26 cellular contexts compared by ENCODE assay signal in the genomic region with DNA sequence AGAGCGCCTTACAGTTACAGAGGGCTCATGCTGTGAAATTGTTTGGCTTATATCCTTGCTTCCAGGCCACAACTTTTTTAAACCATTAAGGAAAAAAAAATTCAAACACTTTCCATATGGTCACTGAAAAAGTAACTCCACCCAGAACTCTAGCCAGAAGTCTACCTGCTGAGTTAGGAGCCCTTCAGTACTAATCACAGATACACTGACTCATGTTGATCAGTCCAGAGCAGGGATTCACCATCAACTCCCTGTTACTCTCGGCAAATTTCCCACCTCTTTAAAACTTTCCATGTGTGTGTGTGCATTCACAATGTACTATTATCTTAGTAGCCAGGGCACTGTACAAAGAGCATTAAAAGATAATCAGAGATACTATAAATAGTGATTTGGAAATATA.
"Had no signal": no experiment of that assay in that cellular context is flagged by ENCODE, and none has a peak within 500 bp of the region (broad histone marks: within the 10 kb centered on the region; RNA-seq: fewer than 3 reads in every experiment).

No MANE protein-coding gene starts in this region.

- H3K4me3 ChIP-seq: SK-N-MC had no signal

- H3K4me1 Mint-ChIP-seq: activated B cell treated with CpG ODN at 0.5 μM for 24 hours; activated CD4-positive, alpha-beta T cell treated with anti-CD3 and anti-CD28 coated beads, Interleukin-2, amount 10 ng/mL, durations not matched to agents 24 days and 14 days; activated CD8-positive, alpha-beta memory T cell treated with anti-CD3 and anti-CD28 coated beads, Interleukin-2, amount 10 ng/mL, durations not matched to agents 7 days and 5 days; T-cell had no signal

- H3K9me3 Mint-ChIP-seq: activated B cell treated with CpG ODN at 0.5 μM for 24 hours; activated CD4-positive, alpha-beta T cell treated with anti-CD3 and anti-CD28 coated beads, Interleukin-2, amount 10 ng/mL, durations not matched to agents 24 days and 14 days; activated T-cell treated with anti-CD3 and anti-CD28 coated beads, Interleukin-2, amount 50 U/mL, for 24 hours; activated T-helper 1 cell treated with anti-CD3 and anti-CD28 coated beads, Interleukin-12 subunit alpha, Interleukin-12 subunit beta, Interleukin-2, Interleukin-4 antibody, amounts not matched to agents 30 ng/mL and 10 ng/mL and 1 ng/mL, durations not matched to agents 14 hours and 24 hours and 36 hours had no signal

- H3K27me3 Mint-ChIP-seq: activated B cell treated with CpG ODN at 0.5 μM for 24 hours; activated CD4-positive, alpha-beta T cell treated with anti-CD3 and anti-CD28 coated beads, Interleukin-2, amount 10 ng/mL, durations not matched to agents 24 days and 14 days; activated CD8-positive, alpha-beta memory T cell treated with anti-CD3 and anti-CD28 coated beads, Interleukin-2, amount 10 ng/mL, durations not matched to agents 7 days and 5 days; activated naive CD8-positive, alpha-beta T cell; activated T-cell treated with anti-CD3 and anti-CD28 coated beads, Interleukin-2, amount 50 U/mL, for 24 hours; T-cell had no signal

- FAIRE-seq: astrocyte, TTC549 had no signal

- H3K27ac Mint-ChIP-seq: activated B cell treated with CpG ODN at 0.5 μM for 24 hours; activated CD4-positive, alpha-beta T cell treated with anti-CD3 and anti-CD28 coated beads, Interleukin-2, amount 10 ng/mL, durations not matched to agents 24 days and 14 days; activated CD8-positive, alpha-beta memory T cell treated with anti-CD3 and anti-CD28 coated beads, Interleukin-2, amount 10 ng/mL, durations not matched to agents 7 days and 5 days; activated naive CD8-positive, alpha-beta T cell; activated T-cell treated with anti-CD3 and anti-CD28 coated beads, Interleukin-2, amount 50 U/mL, for 24 hours; activated T-helper 1 cell treated with anti-CD3 and anti-CD28 coated beads, Interleukin-12 subunit alpha, Interleukin-12 subunit beta, Interleukin-2, Interleukin-4 antibody, amounts not matched to agents 30 ng/mL and 10 ng/mL and 1 ng/mL, durations not matched to agents 14 hours and 24 hours and 36 hours; T-cell had no signal

- DNase-seq: activated B cell treated with CpG ODN at 0.5 μM for 24 hours; activated CD4-positive, alpha-beta T cell treated with anti-CD3 and anti-CD28 coated beads for 1 hour; activated CD4-positive, alpha-beta T cell treated with anti-CD3 and anti-CD28 coated beads, Interleukin-2, amount 10 ng/mL, durations not matched to agents 24 days and 14 days; activated CD4-positive, alpha-beta T cell treated with anti-CD3 and anti-CD28 coated beads, Interleukin-2, amount 50 U/mL, for 48 hours; activated CD8-positive, alpha-beta memory T cell treated with anti-CD3 and anti-CD28 coated beads, Interleukin-2, amount 10 ng/mL, durations not matched to agents 7 days and 5 days; activated effector memory CD4-positive, alpha-beta T cell treated with Interleukin-2 at 50 U/mL for 16 hours; activated naive CD4-positive, alpha-beta T cell treated with Interleukin-2 at 50 U/mL for 16 hours; activated T-cell treated with anti-CD3 and anti-CD28 coated beads, Interleukin-2, amount 50 U/mL, for 24 hours; amygdala; central memory CD4-positive, alpha-beta T cell; Kasumi-1; NCI-H1105 treated with DMSO at 0.1 percent for 48 hours; NCI-H146; NCI-H187 treated with DMSO at 0.1 percent for 48 hours; NCI-H2081 treated with DMSO at 0.1 percent for 48 hours; NCI-H2227 treated with DMSO at 0.1 percent for 48 hours; NCI-H446 treated with DMSO at 0.1 percent for 48 hours; NCI-H524 treated with DMSO at 0.1 percent for 48 hours; T-cell; T-helper 2 cell; T1000 had no signal

- H3K36me3 Mint-ChIP-seq: activated CD8-positive, alpha-beta memory T cell treated with anti-CD3 and anti-CD28 coated beads, Interleukin-2, amount 10 ng/mL, durations not matched to agents 7 days and 5 days; activated naive CD8-positive, alpha-beta T cell; T-cell had no signal

- H3K4me3 Mint-ChIP-seq: activated B cell treated with CpG ODN at 0.5 μM for 24 hours; activated CD4-positive, alpha-beta T cell treated with anti-CD3 and anti-CD28 coated beads, Interleukin-2, amount 10 ng/mL, durations not matched to agents 24 days and 14 days; activated CD8-positive, alpha-beta memory T cell treated with anti-CD3 and anti-CD28 coated beads, Interleukin-2, amount 10 ng/mL, durations not matched to agents 7 days and 5 days; activated naive CD8-positive, alpha-beta T cell; activated T-cell treated with anti-CD3 and anti-CD28 coated beads, Interleukin-2, amount 50 U/mL, for 24 hours; activated T-helper 1 cell treated with anti-CD3 and anti-CD28 coated beads, Interleukin-12 subunit alpha, Interleukin-12 subunit beta, Interleukin-2, Interleukin-4 antibody, amounts not matched to agents 30 ng/mL and 10 ng/mL and 1 ng/mL, durations not matched to agents 14 hours and 24 hours and 36 hours; T-cell had no signal
